Comparison of ENCODE assay signal across 8 cellular contexts in genomic region chr12:6927999-6928702, GRCh38. TPM values are rescaled to one million over a fixed set of nuclear protein-coding genes. Genes with fewer than 3 reads are reported as not detected.
DNase-seq lines count a peak whose midpoint lies in the region; ATAC-seq and TF ChIP-seq lines count a peak whose summit lies in the region.

No MANE protein-coding gene starts in this region.

- intact Hi-C loops in activated CD4-positive, alpha-beta T cell treated with anti-CD3 and anti-CD28 coated beads, Interleukin-2, amount 10 ng/mL, durations not matched to agents 24 days and 14 days (cut with micrococcal nuclease), result no loop called here

- peak overlapping the region; percentile 96 for H3K4me3 Mint-ChIP-seq in activated CD4-positive, alpha-beta T cell treated with anti-CD3 and anti-CD28 coated beads, Interleukin-2, amount 10 ng/mL, durations not matched to agents 24 days and 14 days
- peak overlapping the region; percentile 83 for H3K4me3 Mint-ChIP-seq in activated naive CD8-positive, alpha-beta T cell treated with anti-CD3 and anti-CD28 coated beads, Interleukin-2, amount 50 U/mL, for 24 hours
- H3K4me3 Mint-ChIP-seq in stimulated activated memory B cell treated with anti-CD40 and anti-IgM and Interleukin-4, amounts not matched to agents 10 μg/mL and 1 μg/mL and 100 μg/mL, for 72 hours, result peak overlapping the region; percentile 79

- TF ChIP-seq POLR2A in erythroblast (IDR thresholded peaks at IDR 0.05; ENCODE audit: low read length), result no peak

- H3K4me1 ChIP-seq in iPS-15b (ENCODE audit: control insufficient read depth, insufficient read depth, low read length), result peaks cover 26% of the 10 kb centered on the region

- peaks cover 4% of the 10 kb centered on the region for H3K36me3 ChIP-seq in iPS-15b (ENCODE audit: control insufficient read depth, insufficient read depth, low read length)

- H3K4me1 Mint-ChIP-seq in activated CD4-positive, alpha-beta T cell treated with anti-CD3 and anti-CD28 coated beads, Interleukin-2, amount 10 ng/mL, durations not matched to agents 24 days and 14 days, result peaks cover 56% of the 10 kb centered on the region
- peaks cover 59% of the 10 kb centered on the region for H3K4me1 Mint-ChIP-seq in activated naive CD8-positive, alpha-beta T cell treated with anti-CD3 and anti-CD28 coated beads, Interleukin-2, amount 50 U/mL, for 24 hours
- H3K4me1 Mint-ChIP-seq in stimulated activated memory B cell treated with anti-CD40 and anti-IgM and Interleukin-4, amounts not matched to agents 10 μg/mL and 1 μg/mL and 100 μg/mL, for 72 hours, result peaks cover 67% of the 10 kb centered on the region

- H3K27ac Mint-ChIP-seq in activated CD4-positive, alpha-beta T cell treated with anti-CD3 and anti-CD28 coated beads, Interleukin-2, amount 10 ng/mL, durations not matched to agents 24 days and 14 days, result peak overlapping the region; percentile 90
- peak overlapping the region; percentile 91 for H3K27ac Mint-ChIP-seq in activated naive CD8-positive, alpha-beta T cell treated with anti-CD3 and anti-CD28 coated beads, Interleukin-2, amount 50 U/mL, for 24 hours
- H3K27ac Mint-ChIP-seq in stimulated activated memory B cell treated with anti-CD40 and anti-IgM and Interleukin-4, amounts not matched to agents 10 μg/mL and 1 μg/mL and 100 μg/mL, for 72 hours, result peak overlapping the region; percentile 92

- H3K27me3 Mint-ChIP-seq in activated CD4-positive, alpha-beta T cell treated with anti-CD3 and anti-CD28 coated beads, Interleukin-2, amount 10 ng/mL, durations not matched to agents 24 days and 14 days, result no peaks in the 10 kb centered on the region
- no peaks in the 10 kb centered on the region for H3K27me3 Mint-ChIP-seq in activated naive CD8-positive, alpha-beta T cell treated with anti-CD3 and anti-CD28 coated beads, Interleukin-2, amount 50 U/mL, for 24 hours
- H3K27me3 Mint-ChIP-seq in stimulated activated memory B cell treated with anti-CD40 and anti-IgM and Interleukin-4, amounts not matched to agents 10 μg/mL and 1 μg/mL and 100 μg/mL, for 72 hours, result no peaks in the 10 kb centered on the region

- H3K27me3 ChIP-seq in iPS-15b (ENCODE audit: control insufficient read depth, insufficient read depth, low read length), result no peaks in the 10 kb centered on the region

- H3K4me3 ChIP-seq in iPS-15b (ENCODE audit: low read depth, low read length), result peak overlapping the region; percentile 86

- H3K9me3 ChIP-seq in iPS-15b (ENCODE audit: control insufficient read depth, insufficient read depth, low read length), result no peaks in the 10 kb centered on the region

- peak overlapping the region; percentile 74 for H3K9ac ChIP-seq in iPS-15b (ENCODE audit: low read depth, low read length)

- no peaks in the 10 kb centered on the region for H3K9me3 Mint-ChIP-seq in activated CD4-positive, alpha-beta T cell treated with anti-CD3 and anti-CD28 coated beads, Interleukin-2, amount 10 ng/mL, durations not matched to agents 24 days and 14 days
- H3K9me3 Mint-ChIP-seq in activated naive CD8-positive, alpha-beta T cell treated with anti-CD3 and anti-CD28 coated beads, Interleukin-2, amount 50 U/mL, for 24 hours, result no peaks in the 10 kb centered on the region
- no peaks in the 10 kb centered on the region for H3K9me3 Mint-ChIP-seq in stimulated activated memory B cell treated with anti-CD40 and anti-IgM and Interleukin-4, amounts not matched to agents 10 μg/mL and 1 μg/mL and 100 μg/mL, for 72 hours

- H3K36me3 Mint-ChIP-seq in activated CD4-positive, alpha-beta T cell treated with anti-CD3 and anti-CD28 coated beads, Interleukin-2, amount 10 ng/mL, durations not matched to agents 24 days and 14 days (ENCODE audit: low read depth), result peaks cover 25% of the 10 kb centered on the region
- peaks cover 8% of the 10 kb centered on the region for H3K36me3 Mint-ChIP-seq in activated naive CD8-positive, alpha-beta T cell treated with anti-CD3 and anti-CD28 coated beads, Interleukin-2, amount 50 U/mL, for 24 hours (ENCODE audit: low read depth)
- no peaks in the 10 kb centered on the region for H3K36me3 Mint-ChIP-seq in stimulated activated memory B cell treated with anti-CD40 and anti-IgM and Interleukin-4, amounts not matched to agents 10 μg/mL and 1 μg/mL and 100 μg/mL, for 72 hours

- ATAC-seq in activated naive CD8-positive, alpha-beta T cell treated with anti-CD3 and anti-CD28 coated beads, Interleukin-2, amount 50 U/mL, for 24 hours, result peak; percentile 4
- ATAC-seq in stimulated activated memory B cell treated with anti-CD40 and anti-IgM and Interleukin-4, amounts not matched to agents 10 μg/mL and 1 μg/mL and 100 μg/mL, for 72 hours, result peak; percentile 64
- ATAC-seq in HG03135 (IDR thresholded peaks at IDR 0.05; ENCODE audit: unreplicated experiment), result no peak

- no peak for DNase-seq in activated CD4-positive, alpha-beta T cell treated with anti-CD3 and anti-CD28 coated beads, Interleukin-2, amount 10 ng/mL, durations not matched to agents 24 days and 14 days
- no peak for DNase-seq in activated CD4-positive, alpha-beta T cell treated with anti-CD3 and anti-CD28 coated beads, Interleukin-2, amount 50 U/mL, for 4 hours
- no peak for DNase-seq in activated naive CD8-positive, alpha-beta T cell treated with anti-CD3 and anti-CD28 coated beads, Interleukin-2, amount 50 U/mL, for 24 hours
- DNase-seq in kidney tubule cell (ENCODE audit: low spot score) (no peak), erythroblast (lab: John Stamatoyannopoulos, UW) (no peak)

RNA-seq across cellular contexts. Expression of gene ATN1, which starts 0.4 kb away (rescaled TPM):
- total RNA-seq in activated CD4-positive, alpha-beta T cell treated with anti-CD3 and anti-CD28 coated beads, Interleukin-2, amount 10 ng/mL, durations not matched to agents 24 days and 14 days, result 61.6 and 66.8 TPM in 2 replicates

RNA-seq across cellular contexts. Expression of gene ENO2, which starts 13.8 kb away (rescaled TPM):
- total RNA-seq in activated CD4-positive, alpha-beta T cell treated with anti-CD3 and anti-CD28 coated beads, Interleukin-2, amount 10 ng/mL, durations not matched to agents 24 days and 14 days, result 202 and 206 TPM in 2 replicates

RNA-seq across cellular contexts. Expression of gene RNU7-1, which starts 15.5 kb away (rescaled TPM):
- not detected in 2 replicates for total RNA-seq in activated CD4-positive, alpha-beta T cell treated with anti-CD3 and anti-CD28 coated beads, Interleukin-2, amount 10 ng/mL, durations not matched to agents 24 days and 14 days

RNA-seq across cellular contexts. Expression of gene C12orf57, which starts 15.7 kb away (rescaled TPM):
- 168 and 174 TPM in 2 replicates for total RNA-seq in activated CD4-positive, alpha-beta T cell treated with anti-CD3 and anti-CD28 coated beads, Interleukin-2, amount 10 ng/mL, durations not matched to agents 24 days and 14 days

RNA-seq across cellular contexts. Expression of gene PTPN6, which starts 23.0 kb away (rescaled TPM):
- 349 and 355 TPM in 2 replicates for total RNA-seq in activated CD4-positive, alpha-beta T cell treated with anti-CD3 and anti-CD28 coated beads, Interleukin-2, amount 10 ng/mL, durations not matched to agents 24 days and 14 days
